16 cellular contexts compared by ENCODE assay signal in genomic region chr1:148386617-148387016, GRCh38.
"Had no signal": no experiment of that assay in that cellular context is flagged by ENCODE, and none has a peak within 500 bp of the region (broad histone marks: within the 10 kb centered on the region; RNA-seq: fewer than 3 reads in every experiment).

No MANE protein-coding gene starts in this region.

- DNase-seq: activated CD4-positive, alpha-beta T cell treated with anti-CD3 and anti-CD28 coated beads for 4 hours; activated gamma-delta T cell; amniotic stem cell; body of pancreas; effector memory CD8-positive, alpha-beta T cell; gastrocnemius medialis; left lung; mesenchymal stem cell; retina; stimulated activated CD4-positive, alpha-beta T cell treated with anti-CD3 and anti-CD28 coated beads, Interleukin-4, amount 100 ng/mL, for 24 hours; T1000; uterus had no signal

- ATAC-seq: body of pancreas; effector memory CD8-positive, alpha-beta T cell; gastrocnemius medialis; left lung had no signal

- H3K4me3 Mint-ChIP-seq: dendritic cell treated with granulocyte-macrophage colony-stimulating factor and Interleukin-4, amounts not matched to agents 40 ng/mL and 50 ng/mL, for 4 days had no signal

- H3K36me3 ChIP-seq: gastrocnemius medialis, left lung, neutrophil, uterus had no signal

- H3K27ac ChIP-seq: body of pancreas, epithelial cell of prostate, gastrocnemius medialis, left lung, neutrophil, uterus, VCaP had no signal

- H3K9me3 ChIP-seq: body of pancreas, gastrocnemius medialis, left lung, neutrophil, uterus had no signal

- H3K4me1 ChIP-seq: body of pancreas, uterus had no signal

- H3K27me3 ChIP-seq: body of pancreas, gastrocnemius medialis, neutrophil, uterus had no signal

- H3K4me3 ChIP-seq: body of pancreas, gastrocnemius medialis, left lung, uterus had no signal

- H3K27me3 Mint-ChIP-seq: dendritic cell treated with granulocyte-macrophage colony-stimulating factor and Interleukin-4, amounts not matched to agents 40 ng/mL and 50 ng/mL, for 4 days; effector memory CD8-positive, alpha-beta T cell had no signal

- H3K9me3 Mint-ChIP-seq: dendritic cell treated with granulocyte-macrophage colony-stimulating factor and Interleukin-4, amounts not matched to agents 40 ng/mL and 50 ng/mL, for 4 days; effector memory CD8-positive, alpha-beta T cell had no signal
